9 cellular contexts compared by ENCODE assay signal in genomic region chr3:13013994-13014754, GRCh38. TPM values are rescaled to one million over a fixed set of nuclear protein-coding genes. Genes with fewer than 3 reads are reported as not detected.
DNase-seq lines count a peak whose midpoint lies in the region; ATAC-seq lines count a peak whose summit lies in the region.
"Had no signal": no experiment of that assay in that cellular context is flagged by ENCODE, and none has a peak within 500 bp of the region (broad histone marks: within the 10 kb centered on the region; RNA-seq: fewer than 3 reads in every experiment).

No MANE protein-coding gene starts in this region.

- H3K79me1 ChIP-seq in trophoblast cell (ENCODE audit: low read length), result peaks cover 8% of the 10 kb centered on the region

- no peak overlapping the region for H4K91ac ChIP-seq in trophoblast cell (ENCODE audit: low read depth, low read length)

- ATAC-seq in HG03045 (IDR thresholded peaks at IDR 0.05; ENCODE audit: unreplicated experiment), result no peak
- ATAC-seq: gastrocnemius medialis had no signal

- H3K18ac ChIP-seq in trophoblast cell (ENCODE audit: low read length), result no peak overlapping the region

- no peak overlapping the region for H2BK12ac ChIP-seq in trophoblast cell (ENCODE audit: low read length)

- H3K23ac ChIP-seq in trophoblast cell (ENCODE audit: low read length), result no peak overlapping the region

- H3K4me2 ChIP-seq in trophoblast cell (ENCODE audit: low read length), result no peak overlapping the region

- H4K12ac ChIP-seq in trophoblast cell (ENCODE audit: low read depth, low read length), result no peak overlapping the region

- no peak overlapping the region for H2AK5ac ChIP-seq in trophoblast cell (ENCODE audit: low read length)

- H2BK5ac ChIP-seq in trophoblast cell (ENCODE audit: low read depth, low read length, poor library complexity), result no peak overlapping the region

- H3K79me2 ChIP-seq in trophoblast cell (ENCODE audit: control insufficient read depth, insufficient read depth, low read length, poor library complexity), result no peaks in the 10 kb centered on the region

- H3K27ac ChIP-seq in muscle layer of duodenum (ENCODE audit: low read length), result peak overlapping the region; percentile 82
- no peak overlapping the region for H3K27ac ChIP-seq in trophoblast cell (ENCODE audit: low read depth, low read length)
- H3K27ac ChIP-seq in SJCRH30, result no peak overlapping the region

- WGBS in trophoblast cell (ENCODE audit: extremely low coverage, insufficient coverage, insufficient read length), result no CpG with 5 or more reads among the region's 7 CpGs

- no peak overlapping the region for H3K9ac ChIP-seq in trophoblast cell (ENCODE audit: low read length)

- H3K9me3 ChIP-seq in muscle layer of duodenum (ENCODE audit: control insufficient read depth in 1 of 2, low read length in 2 of 2), result no peaks in the 10 kb centered on the region
- H3K9me3 ChIP-seq in trophoblast cell (ENCODE audit: insufficient read depth, low read depth, low read length), result peaks cover 2% of the 10 kb centered on the region
- no peaks in the 10 kb centered on the region for H3K9me3 ChIP-seq in SJCRH30 (replicated peaks)
- H3K9me3 ChIP-seq: gastrocnemius medialis had no signal

- H3K14ac ChIP-seq in trophoblast cell (ENCODE audit: low read length), result no peak overlapping the region

- no peak overlapping the region for H4K8ac ChIP-seq in trophoblast cell (ENCODE audit: low read depth, low read length)

- H2BK120ac ChIP-seq in trophoblast cell (ENCODE audit: insufficient read depth, low read length, poor library complexity), result no peak overlapping the region

- H2AFZ ChIP-seq in trophoblast cell (ENCODE audit: insufficient read depth, low read length, poor library complexity), result no peak overlapping the region

- no peaks in the 10 kb centered on the region for H3K27me3 ChIP-seq in muscle layer of duodenum (ENCODE audit: low read depth, low read length)
- no peaks in the 10 kb centered on the region for H3K27me3 ChIP-seq in trophoblast cell (ENCODE audit: insufficient read depth, low read length)
- no peaks in the 10 kb centered on the region for H3K27me3 ChIP-seq in SJCRH30
- H3K27me3 ChIP-seq: gastrocnemius medialis had no signal

- H3K4me3 ChIP-seq in muscle layer of duodenum (ENCODE audit: low read depth in 1 of 2, low read length in 2 of 2) (peak overlapping the region; percentile 16 to 21), trophoblast cell (ENCODE audit: low read depth, low read length) (no peak overlapping the region), SJCRH30 (no peak overlapping the region)

- H3K4me1 ChIP-seq in muscle layer of duodenum (ENCODE audit: control insufficient read depth in 1 of 2, insufficient read depth in 2 of 2, low read length in 2 of 2) (peaks cover 15 to 16% of the 10 kb centered on the region in 2 donors), trophoblast cell (ENCODE audit: control insufficient read depth in 1 of 2, insufficient read depth in 2 of 2, low read length in 2 of 2) (peaks cover 14% of the 10 kb centered on the region in 2 experiments), SJCRH30 (peaks cover 27% of the 10 kb centered on the region)

- DNase-seq in stimulated activated CD4-positive, alpha-beta T cell treated with anti-CD3 and anti-CD28 coated beads, Interleukin-12 subunit alpha, Interleukin-12 subunit beta, amount 100 ng/mL, for 48 hours (ENCODE audit: low read depth in 2 of 3, low spot score in 1 of 3), result peak in 2 of 3 donors; percentile 46 to 58
- no peak for DNase-seq in stimulated activated CD4-positive, alpha-beta T cell treated with anti-CD3 and anti-CD28 coated beads, Interleukin-2, amount 100 ng/mL, for 48 hours
- DNase-seq in activated T-cell treated with anti-CD3 and anti-CD28 coated beads, Interleukin-2, amount 50 U/mL, for 48 hours, result peak; percentile 70 to 71
- DNase-seq in NCI-H2196 treated with DMSO at 0.1 percent for 48 hours (lab: John Stamatoyannopoulos, UW; ENCODE audit: unreplicated experiment) (no peak), trophoblast cell (no peak), SJCRH30 (no peak)
- DNase-seq: gastrocnemius medialis had no signal

- H3K36me3 ChIP-seq in muscle layer of duodenum (ENCODE audit: control insufficient read depth in 1 of 2, insufficient read depth in 2 of 2, low read length in 2 of 2) (no peaks in the 10 kb centered on the region), trophoblast cell (ENCODE audit: control insufficient read depth in 1 of 2, insufficient read depth in 2 of 2, low read length in 2 of 2) (no peaks in the 10 kb centered on the region), SJCRH30 (no peaks in the 10 kb centered on the region)
- H3K36me3 ChIP-seq: gastrocnemius medialis had no signal

- H3K4ac ChIP-seq in trophoblast cell (ENCODE audit: low read depth, low read length), result no peak overlapping the region

RNA-seq across cellular contexts. Expression of gene IQSEC1, which starts 59.1 kb away (rescaled TPM):
- 28.1 and 28.5 TPM in 2 replicates for polyA plus RNA-seq in trophoblast cell (2013)
- total RNA-seq in SJCRH30 (2014; rRNA removed; shearing (Covaris generic)), result 5.7 and 6.8 TPM in 2 replicates

Comparison
In these comparisons a context has a peak if more than half of its experiments do, and no peak if none do; other contexts are left out.
1. DNase-seq: peak in stimulated activated CD4-positive, alpha-beta T cell treated with anti-CD3 and anti-CD28 coated beads, Interleukin-12 subunit alpha, Interleukin-12 subunit beta, amount 100 ng/mL, for 48 hours (2 of 3) and activated T-cell treated with anti-CD3 and anti-CD28 coated beads, Interleukin-2, amount 50 U/mL, for 48 hours (2 of 2); none in stimulated activated CD4-positive, alpha-beta T cell treated with anti-CD3 and anti-CD28 coated beads, Interleukin-2, amount 100 ng/mL, for 48 hours (0 of 2), NCI-H2196 treated with DMSO at 0.1 percent for 48 hours (single experiment), trophoblast cell (0 of 2) and SJCRH30 (0 of 2).
2. H3K4me3 ChIP-seq: peak in muscle layer of duodenum (2 of 2); none in trophoblast cell (single experiment) and SJCRH30 (single experiment).